28 cellular contexts compared by ENCODE assay signal in the genomic region with DNA sequence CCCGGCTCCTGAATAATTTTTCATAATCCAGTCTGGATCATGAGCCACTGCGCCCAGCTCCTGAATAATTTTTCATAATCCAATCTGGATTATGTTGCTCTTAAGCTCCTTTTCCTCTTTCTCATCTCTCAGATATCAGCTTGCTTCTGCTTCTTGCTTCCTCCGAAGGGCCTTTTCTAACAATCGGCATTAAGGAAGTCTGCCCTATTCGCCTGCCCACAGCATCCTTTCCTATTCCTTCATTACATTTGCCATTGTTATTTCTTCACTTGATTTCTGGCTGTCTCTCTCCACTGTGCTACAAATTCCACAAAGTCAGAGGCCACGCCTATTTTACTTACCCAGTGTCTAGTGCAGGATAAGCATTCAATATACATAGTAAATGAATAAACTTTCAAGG.
DNase-seq lines count a peak whose midpoint lies in the region; ATAC-seq and TF ChIP-seq lines count a peak whose summit lies in the region.
"Had no signal": no experiment of that assay in that cellular context is flagged by ENCODE, and none has a peak within 500 bp of the region (broad histone marks: within the 10 kb centered on the region; RNA-seq: fewer than 3 reads in every experiment).

No MANE protein-coding gene starts in this region.

- POLR2A ChIA-PET in activated CD8-positive, alpha-beta T cell treated with anti-CD3 and anti-CD28 coated beads for 36 hours (lab: Charles Lee), result no interaction called here

- peaks cover 0 to 13% of the 10 kb centered on the region in 2 donors for H3K4me1 ChIP-seq in left lung
- H3K4me1 ChIP-seq: BE2C, testis, uterus had no signal

- DNase-seq in MV-4-11 (lab: John Stamatoyannopoulos, UW), result peak; percentile 56
- no peak for DNase-seq in left lung
- DNase-seq in activated naive CD4-positive, alpha-beta T cell treated with anti-CD3 and anti-CD28 coated beads, Interleukin-2, amount 50 U/mL, for 16 hours, result no peak
- DNase-seq in activated CD8-positive, alpha-beta T cell treated with anti-CD3 and anti-CD28 coated beads for 36 hours, result no peak
- DNase-seq: activated CD4-positive, alpha-beta memory T cell treated with anti-CD3 and anti-CD28 coated beads, Interleukin-2, amount 10 ng/mL, durations not matched to agents 7 days and 5 days; activated CD4-positive, alpha-beta T cell treated with anti-CD3 and anti-CD28 coated beads for 1 hour; activated naive CD4-positive, alpha-beta T cell treated with anti-CD3 and anti-CD28 coated beads, Interleukin-2, amount 10 ng/mL, durations not matched to agents 7 days and 5 days; BE2C; brain microvascular endothelial cell; effector CD4-positive, alpha-beta T cell; EL; naive B cell; NCI-H1417; NCI-H2029 treated with DMSO at 0.1 percent for 48 hours; NCI-H524 treated with DMSO at 0.1 percent for 48 hours; NK-92 treated with Interleukin-12 subunit alpha and Interleukin-12 subunit beta, amount 100 ng/mL, for 24 hours; stimulated activated CD4-positive, alpha-beta T cell treated with anti-CD3 and anti-CD28 coated beads, Interleukin-15, amount 100 ng/mL, for 24 hours; stimulated activated CD4-positive, alpha-beta T cell treated with anti-CD3 and anti-CD28 coated beads, Interleukin-4, amount 100 ng/mL, for 4 hours; T-helper 17 cell; testis; uterus had no signal

- no peaks in the 10 kb centered on the region for H3K9me3 Mint-ChIP-seq in activated CD8-positive, alpha-beta T cell treated with anti-CD3 and anti-CD28 coated beads for 36 hours
- H3K9me3 Mint-ChIP-seq: activated CD4-positive, alpha-beta memory T cell treated with anti-CD3 and anti-CD28 coated beads, Interleukin-2, amount 10 ng/mL, durations not matched to agents 7 days and 5 days; activated naive CD4-positive, alpha-beta T cell treated with anti-CD3 and anti-CD28 coated beads, Interleukin-2, amount 10 ng/mL, durations not matched to agents 7 days and 5 days; mesothelial cell of epicardium; naive B cell had no signal

- H3K36me3 Mint-ChIP-seq in activated CD8-positive, alpha-beta T cell treated with anti-CD3 and anti-CD28 coated beads for 36 hours (ENCODE audit: low read depth), result no peaks in the 10 kb centered on the region
- H3K36me3 Mint-ChIP-seq: activated naive CD4-positive, alpha-beta T cell treated with anti-CD3 and anti-CD28 coated beads, Interleukin-2, amount 10 ng/mL, durations not matched to agents 7 days and 5 days; naive B cell had no signal

- no peak for TF ChIP-seq CTCF in left lung (IDR thresholded peaks at IDR 0.05)
- no peak for TF ChIP-seq CTCF in activated CD8-positive, alpha-beta T cell treated with anti-CD3 and anti-CD28 coated beads for 36 hours (IDR thresholded peaks at IDR 0.05)

- CTCF ChIA-PET in activated CD8-positive, alpha-beta T cell treated with anti-CD3 and anti-CD28 coated beads for 36 hours (lab: Charles Lee), result interaction anchor here (1.0 to 1.3 kb wide), 2 partner anchors 25 to 36 kb away, joined by 3 read pairs; no protein-coding TSS in a partner anchor

- intact Hi-C loops in left lung (cut with DNase I), result no loop called here
- intact Hi-C loops in activated CD8-positive, alpha-beta T cell treated with anti-CD3 and anti-CD28 coated beads for 36 hours (cut with micrococcal nuclease), result no loop called here

- no peaks in the 10 kb centered on the region for H3K9me3 ChIP-seq in left lung
- H3K9me3 ChIP-seq: BE2C, testis, uterus had no signal

- no peak overlapping the region for H3K4me3 Mint-ChIP-seq in activated CD8-positive, alpha-beta T cell treated with anti-CD3 and anti-CD28 coated beads for 36 hours
- H3K4me3 Mint-ChIP-seq: activated CD4-positive, alpha-beta memory T cell treated with anti-CD3 and anti-CD28 coated beads, Interleukin-2, amount 10 ng/mL, durations not matched to agents 7 days and 5 days; activated naive CD4-positive, alpha-beta T cell treated with anti-CD3 and anti-CD28 coated beads, Interleukin-2, amount 10 ng/mL, durations not matched to agents 7 days and 5 days; mesothelial cell of epicardium; naive B cell; T-helper 17 cell had no signal

- no peaks in the 10 kb centered on the region for H3K4me1 Mint-ChIP-seq in activated CD8-positive, alpha-beta T cell treated with anti-CD3 and anti-CD28 coated beads for 36 hours (ENCODE audit: low read depth)
- H3K4me1 Mint-ChIP-seq: activated CD4-positive, alpha-beta memory T cell treated with anti-CD3 and anti-CD28 coated beads, Interleukin-2, amount 10 ng/mL, durations not matched to agents 7 days and 5 days; activated naive CD4-positive, alpha-beta T cell treated with anti-CD3 and anti-CD28 coated beads, Interleukin-2, amount 10 ng/mL, durations not matched to agents 7 days and 5 days; naive B cell had no signal

- H3K27me3 Mint-ChIP-seq in activated CD8-positive, alpha-beta T cell treated with anti-CD3 and anti-CD28 coated beads for 36 hours, result peaks cover 2% of the 10 kb centered on the region
- H3K27me3 Mint-ChIP-seq: activated CD4-positive, alpha-beta memory T cell treated with anti-CD3 and anti-CD28 coated beads, Interleukin-2, amount 10 ng/mL, durations not matched to agents 7 days and 5 days; progenitor cell of endocrine pancreas had no signal

- no peak overlapping the region for H3K4me3 ChIP-seq in left lung
- H3K4me3 ChIP-seq: K562, testis, uterus had no signal

- H3K27me3 ChIP-seq in left lung, result no peaks in the 10 kb centered on the region
- H3K27me3 ChIP-seq: BE2C, brain microvascular endothelial cell, testis, uterus had no signal

- no peaks in the 10 kb centered on the region for H3K36me3 ChIP-seq in left lung
- H3K36me3 ChIP-seq: brain microvascular endothelial cell, uterus had no signal

- H3K27ac ChIP-seq in angular gyrus (ENCODE audit: low read depth, low read length), result peak overlapping the region; percentile 74
- H3K27ac ChIP-seq in left lung, result peak overlapping the region in 1 of 2 donors; percentile 82
- peak overlapping the region; percentile 90 for H3K27ac ChIP-seq in temporal lobe (ENCODE audit: low read depth, low read length)
- H3K27ac ChIP-seq: brain microvascular endothelial cell, testis, uterus had no signal

- no peak overlapping the region for H3K27ac Mint-ChIP-seq in activated CD8-positive, alpha-beta T cell treated with anti-CD3 and anti-CD28 coated beads for 36 hours
- H3K27ac Mint-ChIP-seq: activated CD4-positive, alpha-beta memory T cell treated with anti-CD3 and anti-CD28 coated beads, Interleukin-2, amount 10 ng/mL, durations not matched to agents 7 days and 5 days; activated naive CD4-positive, alpha-beta T cell treated with anti-CD3 and anti-CD28 coated beads, Interleukin-2, amount 10 ng/mL, durations not matched to agents 7 days and 5 days; mesothelial cell of epicardium; naive B cell; progenitor cell of endocrine pancreas; T-helper 17 cell had no signal

- ATAC-seq in left lung (peak; percentile 44), GM18868 (IDR thresholded peaks at IDR 0.05; ENCODE audit: unreplicated experiment) (no peak)
- ATAC-seq in activated CD8-positive, alpha-beta T cell treated with anti-CD3 and anti-CD28 coated beads for 36 hours, result no peak
- ATAC-seq: K562, SK-N-SH treated with all-trans-retinoic acid at 6 μM for 48 hours, T-helper 17 cell had no signal
